Comparison of ENCODE assay signal across 8 cellular contexts in the genomic region with DNA sequence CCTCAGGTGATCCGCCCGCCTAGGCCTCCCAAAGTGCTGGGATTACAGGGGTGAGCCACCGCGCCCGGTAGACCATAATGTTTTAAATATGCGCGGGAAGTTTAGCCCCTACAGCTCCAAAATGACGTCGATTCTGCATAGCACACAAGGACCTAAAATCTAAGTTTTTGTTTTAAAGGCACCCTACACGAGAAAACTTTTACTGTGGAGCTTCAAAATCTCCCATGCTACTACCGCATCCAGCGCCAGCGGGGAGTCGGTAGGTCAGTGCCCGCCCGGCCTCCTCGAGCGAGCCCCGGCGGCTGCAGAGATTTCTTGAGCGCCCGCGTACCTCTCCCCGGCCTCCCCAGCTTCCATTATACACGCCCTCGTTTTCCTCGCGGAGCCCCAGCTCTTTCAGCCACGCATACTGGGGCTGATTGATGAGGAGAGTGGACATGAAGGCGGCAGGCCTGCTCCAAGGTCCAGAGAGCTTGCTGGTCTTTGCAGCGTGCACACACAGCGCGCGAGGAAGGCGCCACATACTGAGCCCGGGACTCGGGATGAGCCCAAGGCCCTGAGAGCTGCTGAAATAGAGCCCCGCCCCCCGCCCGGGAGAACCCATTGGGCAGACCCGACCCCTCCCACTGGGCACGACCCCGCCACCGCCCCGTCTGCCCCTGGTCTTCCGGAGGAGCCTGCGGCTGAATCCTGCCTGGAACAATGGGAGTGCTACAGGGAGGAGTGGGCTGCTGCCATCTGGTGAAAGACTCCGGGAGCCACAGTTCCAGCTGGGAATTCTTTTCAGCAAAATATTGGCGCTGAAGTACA. TPM values are rescaled to one million over a fixed set of nuclear protein-coding genes. Genes with fewer than 3 reads are reported as not detected.
A peak's percentile ranks its signal among the peaks of the same experiment; 100 is the strongest.
DNase-seq lines count a peak whose midpoint lies in the region; ATAC-seq and TF ChIP-seq lines count a peak whose summit lies in the region.

ALDH7A1 (minus strand) TSS at position 544 of the 810 bp plus-strand sequence; CDS start at position 523, 21 bp downstream.

- H3K4me3 ChIP-seq in RWPE2 (ENCODE audit: severe bottlenecking): peak within 1 kb of the TSS; percentile 41
- H3K4me3 ChIP-seq in cardiac muscle cell: peak within 1 kb of the TSS; percentile 49
- peak within 1 kb of the TSS; percentile 75 for H3K4me3 ChIP-seq in upper lobe of right lung

- H3K27ac ChIP-seq in RWPE2 (ENCODE audit: poor library complexity, severe bottlenecking): peak within 1 kb of the TSS; percentile 75
- peak within 1 kb of the TSS; percentile 78 for H3K27ac ChIP-seq in cardiac muscle cell
- H3K27ac ChIP-seq in upper lobe of right lung: peak within 1 kb of the TSS; percentile 80

- no peak for TF ChIP-seq CTCF in GM20000 (IDR thresholded peaks at IDR 0.05; ENCODE audit: extremely low read depth, missing control alignments)
- TF ChIP-seq CTCF in RWPE2 (IDR thresholded peaks at IDR 0.05; ENCODE audit: poor library complexity, severe bottlenecking): peak; percentile 81
- TF ChIP-seq CTCF in cardiac muscle cell (IDR thresholded peaks at IDR 0.05; ENCODE audit: low read depth, low read length): peak; percentile 53
- no peak for TF ChIP-seq CTCF in omental fat pad (IDR thresholded peaks at IDR 0.05)
- TF ChIP-seq CTCF in upper lobe of right lung (IDR thresholded peaks at IDR 0.05): peak; percentile 51

- H3K4me1 ChIP-seq in RWPE2 (ENCODE audit: insufficient read depth, poor library complexity, severe bottlenecking) (peaks cover 18% of the 10 kb centered on the region), cardiac muscle cell (ENCODE audit: low read depth) (peaks cover 8% of the 10 kb centered on the region), upper lobe of right lung (peaks cover 9% of the 10 kb centered on the region)

- ATAC-seq in RWPE2 (ENCODE audit: low read depth) (peak; percentile 77), omental fat pad (ENCODE audit: low FRiP score) (peak; percentile 94), upper lobe of right lung (peak; percentile 96)

- DNase-seq in COR-L47 (lab: John Stamatoyannopoulos, UW) (peak; percentile 95), GM20000 (ENCODE audit: low spot score) (peak; percentile 72), HPDE6-E6E7 (ENCODE audit: extremely low spot score) (peak; percentile 73), RWPE2 (ENCODE audit: low spot score) (peak; percentile 95), amniotic epithelial cell (ENCODE audit: low read depth) (peak; percentile 92), cardiac muscle cell (ENCODE audit: low read depth in 1 of 2, low spot score in 1 of 2) (peak; percentile 96 to 98), omental fat pad (ENCODE audit: low spot score) (peak; percentile 48), upper lobe of right lung (peak; percentile 91)

- H3K36me3 ChIP-seq in RWPE2 (ENCODE audit: low read depth) (peaks cover 25% of the 10 kb centered on the region), cardiac muscle cell (peaks cover 7% of the 10 kb centered on the region), upper lobe of right lung (no peaks in the 10 kb centered on the region)

- H3K9me3 ChIP-seq in RWPE2 (ENCODE audit: severe bottlenecking) (no peaks in the 10 kb centered on the region), cardiac muscle cell (ENCODE audit: low read depth) (no peaks in the 10 kb centered on the region), upper lobe of right lung (no peaks in the 10 kb centered on the region)

- no peaks in the 10 kb centered on the region for H3K27me3 ChIP-seq in RWPE2 (ENCODE audit: insufficient read depth, poor library complexity, severe bottlenecking)
- no peaks in the 10 kb centered on the region for H3K27me3 ChIP-seq in cardiac muscle cell
- no peaks in the 10 kb centered on the region for H3K27me3 ChIP-seq in upper lobe of right lung

- intact Hi-C loops in upper lobe of right lung (cut with DNase I): loop anchor here (5.0 kb wide), 1 partner anchor 253 kb away; no protein-coding TSS in a partner anchor

RNA-seq across cellular contexts. Expression of gene ALDH7A1, which starts in this region (rescaled TPM):
- total RNA-seq in cardiac muscle cell: 33.4 and 65.2 TPM in 2 replicates
- 121 and 194 TPM in 2 replicates for polyA plus RNA-seq in cardiac muscle cell
- total RNA-seq in omental fat pad: 10 to 100 TPM; 14.8 to 32.6 (median 17.9) TPM
- total RNA-seq in upper lobe of right lung: 26.1 TPM

Comparison
In these comparisons a context has a peak if more than half of its experiments do, and no peak if none do; other contexts are left out.
1. Peak in every context shown above with its lines: DNase-seq, ATAC-seq, H3K4me3 ChIP-seq and H3K27ac ChIP-seq.
2. CTCF ChIP-seq: peak in RWPE2 (single experiment), cardiac muscle cell (single experiment) and upper lobe of right lung (single experiment); none in GM20000 (single experiment) and omental fat pad (0 of 3).